In the genomic region with DNA sequence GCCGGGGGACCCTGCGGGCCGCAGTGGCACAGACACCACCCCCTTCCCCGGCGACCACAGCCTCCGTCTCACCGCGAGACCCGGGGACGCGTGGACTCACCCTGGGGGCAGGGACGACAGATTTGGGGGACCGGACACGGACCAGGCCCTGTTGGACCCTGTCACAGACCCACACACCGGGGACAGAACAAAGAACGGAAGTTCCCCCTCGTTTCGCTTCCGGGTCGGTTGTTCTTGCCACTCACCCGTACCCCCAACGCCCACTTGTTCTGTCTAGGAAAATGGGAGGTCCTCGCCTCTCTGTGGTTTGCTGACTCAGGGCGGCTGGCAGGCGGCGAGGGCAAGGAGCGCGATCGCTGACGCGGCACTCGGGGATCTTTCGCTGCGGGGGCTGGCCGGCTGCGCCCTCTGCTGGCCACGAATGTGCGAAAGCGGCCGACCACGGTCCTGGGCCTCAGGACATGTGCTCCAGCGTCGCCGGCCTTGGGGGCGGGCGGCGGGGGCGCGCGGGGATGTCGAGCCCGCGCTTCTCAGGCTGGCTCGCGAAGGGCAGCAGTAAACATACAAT, we compare ENCODE assay signal across 1 cellular context.
TF ChIP-seq lines count a peak whose summit lies in the region.

A gene (minus strand): TSS at position 189 of the 568 bp plus-strand sequence. CDS start 4,366 bp downstream, outside the sequence.

TF ChIP-seq in HepG2, 621 proteins besides CTCF, POLR2A, EP300 and RAD21 (continued from another document and continues in another):
- TF ChIP-seq SNRNP70 (IDR thresholded peaks at IDR 0.05; ENCODE audit: low read depth, low read length) (no peak), POLR2AphosphoS5 (IDR thresholded peaks at IDR 0.05; ENCODE audit: low read depth, low read length) (peak; percentile 89), SALL2 (CRISPR knock-in tag; IDR thresholded peaks at IDR 0.05) (peak; percentile 76), ZBTB38 (CRISPR knock-in tag; IDR thresholded peaks at IDR 0.05) (peak; percentile 94), NONO (IDR thresholded peaks at IDR 0.05) (no peak), NONO (CRISPR knock-in tag; conservative IDR thresholded peaks at IDR 0.05) (peak; percentile 99), POLR2G (IDR thresholded peaks at IDR 0.05; ENCODE audit: low read depth, low read length) (peak; percentile 78; the same call in 1 of the 2 replicates), ZNF792 (CRISPR knock-in tag; IDR thresholded peaks at IDR 0.05) (peak; percentile 94), ZNF652 (CRISPR knock-in tag; IDR thresholded peaks at IDR 0.05; ENCODE audit: borderline replicate concordance, low read depth) (peak; percentile 46; the same call in 1 of the 2 replicates), JUN (CRISPR knock-in tag; IDR thresholded peaks at IDR 0.05) (peak; percentile 67; the same call in 1 of the 2 replicates), ZBTB8A (CRISPR knock-in tag; IDR thresholded peaks at IDR 0.05; ENCODE audit: borderline replicate concordance, low read depth) (peak; percentile 87; the same call in 1 of the 2 replicates), PHF20 (CRISPR knock-in tag; IDR thresholded peaks at IDR 0.05) (peak; percentile 91), ZNF343 (CRISPR knock-in tag; IDR thresholded peaks at IDR 0.05) (no peak), GATA4 (IDR thresholded peaks at IDR 0.05; ENCODE audit: borderline replicate concordance, low read depth) (0 out of 2 replicates have a peak, but pooled peaks have one; percentile 23), ATF1 (CRISPR knock-in tag; IDR thresholded peaks at IDR 0.05) (0 out of 2 replicates have a peak, but pooled peaks have one; percentile 49), ATAD3A (CRISPR knock-in tag; IDR thresholded peaks at IDR 0.05) (no peak), TBL1XR1 (IDR thresholded peaks at IDR 0.05; ENCODE audit: borderline replicate concordance, low read length, partially characterized antibody) (peak; percentile 90), FOXA3 (CRISPR knock-in tag; IDR thresholded peaks at IDR 0.05) (peak; percentile 80), JUND (CRISPR knock-in tag; IDR thresholded peaks at IDR 0.05) (no peak), GABPB1 (CRISPR knock-in tag; IDR thresholded peaks at IDR 0.05) (peak; percentile 99), GATAD1 (CRISPR knock-in tag; IDR thresholded peaks at IDR 0.05) (peak; percentile 96), ZNF713 (CRISPR knock-in tag; IDR thresholded peaks at IDR 0.05) (no peak), CENPT (CRISPR knock-in tag; IDR thresholded peaks at IDR 0.05; ENCODE audit: low read depth) (0 out of 2 replicates have a peak, but pooled peaks have one; percentile 58), ZNF75D (CRISPR knock-in tag; IDR thresholded peaks at IDR 0.05; ENCODE audit: borderline replicate concordance) (0 out of 2 replicates have a peak, but pooled peaks have one; percentile 39), CCAR2 (optimal IDR thresholded peaks at IDR 0.05; ENCODE audit: low read depth, low read length) (no peak), ZNF446 (CRISPR knock-in tag; IDR thresholded peaks at IDR 0.05) (no peak; the same call in 1 of the 2 replicates)
- TF ChIP-seq, protein P1, sequence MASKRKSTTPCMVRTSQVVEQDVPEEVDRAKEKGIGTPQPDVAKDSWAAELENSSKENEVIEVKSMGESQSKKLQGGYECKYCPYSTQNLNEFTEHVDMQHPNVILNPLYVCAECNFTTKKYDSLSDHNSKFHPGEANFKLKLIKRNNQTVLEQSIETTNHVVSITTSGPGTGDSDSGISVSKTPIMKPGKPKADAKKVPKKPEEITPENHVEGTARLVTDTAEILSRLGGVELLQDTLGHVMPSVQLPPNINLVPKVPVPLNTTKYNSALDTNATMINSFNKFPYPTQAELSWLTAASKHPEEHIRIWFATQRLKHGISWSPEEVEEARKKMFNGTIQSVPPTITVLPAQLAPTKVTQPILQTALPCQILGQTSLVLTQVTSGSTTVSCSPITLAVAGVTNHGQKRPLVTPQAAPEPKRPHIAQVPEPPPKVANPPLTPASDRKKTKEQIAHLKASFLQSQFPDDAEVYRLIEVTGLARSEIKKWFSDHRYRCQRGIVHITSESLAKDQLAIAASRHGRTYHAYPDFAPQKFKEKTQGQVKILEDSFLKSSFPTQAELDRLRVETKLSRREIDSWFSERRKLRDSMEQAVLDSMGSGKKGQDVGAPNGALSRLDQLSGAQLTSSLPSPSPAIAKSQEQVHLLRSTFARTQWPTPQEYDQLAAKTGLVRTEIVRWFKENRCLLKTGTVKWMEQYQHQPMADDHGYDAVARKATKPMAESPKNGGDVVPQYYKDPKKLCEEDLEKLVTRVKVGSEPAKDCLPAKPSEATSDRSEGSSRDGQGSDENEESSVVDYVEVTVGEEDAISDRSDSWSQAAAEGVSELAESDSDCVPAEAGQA (IDR thresholded peaks at IDR 0.05; ENCODE audit: low read depth), result 0 out of 2 replicates have a peak, but pooled peaks have one; percentile 55
- TF ChIP-seq, protein P1 (CRISPR knock-in tag; IDR thresholded peaks at IDR 0.05; ENCODE audit: borderline replicate concordance), result no peak; the same call in 1 of the 2 replicates
- TF ChIP-seq, protein P2, sequence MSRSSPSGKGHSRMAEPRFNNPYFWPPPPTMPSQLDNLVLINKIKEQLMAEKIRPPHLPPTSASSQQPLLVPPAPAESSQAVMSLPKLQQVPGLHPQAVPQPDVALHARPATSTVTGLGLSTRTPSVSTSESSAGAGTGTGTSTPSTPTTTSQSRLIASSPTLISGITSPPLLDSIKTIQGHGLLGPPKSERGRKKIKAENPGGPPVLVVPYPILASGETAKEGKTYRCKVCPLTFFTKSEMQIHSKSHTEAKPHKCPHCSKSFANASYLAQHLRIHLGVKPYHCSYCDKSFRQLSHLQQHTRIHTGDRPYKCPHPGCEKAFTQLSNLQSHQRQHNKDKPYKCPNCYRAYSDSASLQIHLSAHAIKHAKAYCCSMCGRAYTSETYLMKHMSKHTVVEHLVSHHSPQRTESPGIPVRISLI (CRISPR knock-in tag; IDR thresholded peaks at IDR 0.05; ENCODE audit: borderline replicate concordance), result peak; percentile 52; the same call in 1 of the 2 replicates
- TF ChIP-seq, protein P3, sequence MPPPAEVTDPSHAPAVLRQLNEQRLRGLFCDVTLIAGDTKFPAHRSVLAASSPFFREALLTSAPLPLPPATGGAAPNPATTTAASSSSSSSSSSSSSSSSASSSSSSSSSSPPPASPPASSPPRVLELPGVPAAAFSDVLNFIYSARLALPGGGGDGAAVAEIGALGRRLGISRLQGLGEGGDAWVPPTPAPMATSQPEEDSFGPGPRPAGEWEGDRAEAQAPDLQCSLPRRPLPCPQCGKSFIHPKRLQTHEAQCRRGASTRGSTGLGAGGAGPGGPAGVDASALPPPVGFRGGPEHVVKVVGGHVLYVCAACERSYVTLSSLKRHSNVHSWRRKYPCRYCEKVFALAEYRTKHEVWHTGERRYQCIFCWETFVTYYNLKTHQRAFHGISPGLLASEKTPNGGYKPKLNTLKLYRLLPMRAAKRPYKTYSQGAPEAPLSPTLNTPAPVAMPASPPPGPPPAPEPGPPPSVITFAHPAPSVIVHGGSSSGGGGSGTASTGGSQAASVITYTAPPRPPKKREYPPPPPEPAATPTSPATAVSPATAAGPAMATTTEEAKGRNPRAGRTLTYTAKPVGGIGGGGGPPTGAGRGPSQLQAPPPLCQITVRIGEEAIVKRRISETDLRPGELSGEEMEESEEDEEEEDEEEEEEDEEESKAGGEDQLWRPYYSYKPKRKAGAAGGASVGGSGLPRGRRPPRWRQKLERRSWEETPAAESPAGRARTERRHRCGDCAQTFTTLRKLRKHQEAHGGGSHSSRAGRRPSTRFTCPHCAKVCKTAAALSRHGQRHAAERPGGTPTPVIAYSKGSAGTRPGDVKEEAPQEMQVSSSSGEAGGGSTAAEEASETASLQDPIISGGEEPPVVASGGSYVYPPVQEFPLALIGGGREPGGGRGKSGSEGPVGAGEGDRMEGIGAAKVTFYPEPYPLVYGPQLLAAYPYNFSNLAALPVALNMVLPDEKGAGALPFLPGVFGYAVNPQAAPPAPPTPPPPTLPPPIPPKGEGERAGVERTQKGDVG (CRISPR knock-in tag; IDR thresholded peaks at IDR 0.05; ENCODE audit: borderline replicate concordance), result peak; percentile 75; the same call in 1 of the 2 replicates
- TF ChIP-seq, protein P4, sequence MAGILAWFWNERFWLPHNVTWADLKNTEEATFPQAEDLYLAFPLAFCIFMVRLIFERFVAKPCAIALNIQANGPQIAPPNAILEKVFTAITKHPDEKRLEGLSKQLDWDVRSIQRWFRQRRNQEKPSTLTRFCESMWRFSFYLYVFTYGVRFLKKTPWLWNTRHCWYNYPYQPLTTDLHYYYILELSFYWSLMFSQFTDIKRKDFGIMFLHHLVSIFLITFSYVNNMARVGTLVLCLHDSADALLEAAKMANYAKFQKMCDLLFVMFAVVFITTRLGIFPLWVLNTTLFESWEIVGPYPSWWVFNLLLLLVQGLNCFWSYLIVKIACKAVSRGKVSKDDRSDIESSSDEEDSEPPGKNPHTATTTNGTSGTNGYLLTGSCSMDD (CRISPR knock-in tag; IDR thresholded peaks at IDR 0.05), result no peak; the same call in 1 of the 2 replicates
- TF ChIP-seq, protein P5, sequence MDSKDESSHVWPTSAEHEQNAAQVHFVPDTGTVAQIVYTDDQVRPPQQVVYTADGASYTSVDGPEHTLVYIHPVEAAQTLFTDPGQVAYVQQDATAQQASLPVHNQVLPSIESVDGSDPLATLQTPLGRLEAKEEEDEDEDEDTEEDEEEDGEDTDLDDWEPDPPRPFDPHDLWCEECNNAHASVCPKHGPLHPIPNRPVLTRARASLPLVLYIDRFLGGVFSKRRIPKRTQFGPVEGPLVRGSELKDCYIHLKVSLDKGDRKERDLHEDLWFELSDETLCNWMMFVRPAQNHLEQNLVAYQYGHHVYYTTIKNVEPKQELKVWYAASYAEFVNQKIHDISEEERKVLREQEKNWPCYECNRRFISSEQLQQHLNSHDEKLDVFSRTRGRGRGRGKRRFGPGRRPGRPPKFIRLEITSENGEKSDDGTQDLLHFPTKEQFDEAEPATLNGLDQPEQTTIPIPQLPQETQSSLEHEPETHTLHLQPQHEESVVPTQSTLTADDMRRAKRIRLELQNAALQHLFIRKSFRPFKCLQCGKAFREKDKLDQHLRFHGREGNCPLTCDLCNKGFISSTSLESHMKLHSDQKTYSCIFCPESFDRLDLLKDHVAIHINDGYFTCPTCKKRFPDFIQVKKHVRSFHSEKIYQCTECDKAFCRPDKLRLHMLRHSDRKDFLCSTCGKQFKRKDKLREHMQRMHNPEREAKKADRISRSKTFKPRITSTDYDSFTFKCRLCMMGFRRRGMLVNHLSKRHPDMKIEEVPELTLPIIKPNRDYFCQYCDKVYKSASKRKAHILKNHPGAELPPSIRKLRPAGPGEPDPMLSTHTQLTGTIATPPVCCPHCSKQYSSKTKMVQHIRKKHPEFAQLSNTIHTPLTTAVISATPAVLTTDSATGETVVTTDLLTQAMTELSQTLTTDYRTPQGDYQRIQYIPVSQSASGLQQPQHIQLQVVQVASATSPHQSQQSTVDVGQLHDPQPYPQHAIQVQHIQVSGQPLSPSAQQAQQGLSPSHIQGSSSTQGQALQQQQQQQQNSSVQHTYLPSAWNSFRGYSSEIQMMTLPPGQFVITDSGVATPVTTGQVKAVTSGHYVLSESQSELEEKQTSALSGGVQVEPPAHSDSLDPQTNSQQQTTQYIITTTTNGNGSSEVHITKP (CRISPR knock-in tag; IDR thresholded peaks at IDR 0.05; ENCODE audit: low read depth), result peak; percentile 85
- TF ChIP-seq, protein P6, sequence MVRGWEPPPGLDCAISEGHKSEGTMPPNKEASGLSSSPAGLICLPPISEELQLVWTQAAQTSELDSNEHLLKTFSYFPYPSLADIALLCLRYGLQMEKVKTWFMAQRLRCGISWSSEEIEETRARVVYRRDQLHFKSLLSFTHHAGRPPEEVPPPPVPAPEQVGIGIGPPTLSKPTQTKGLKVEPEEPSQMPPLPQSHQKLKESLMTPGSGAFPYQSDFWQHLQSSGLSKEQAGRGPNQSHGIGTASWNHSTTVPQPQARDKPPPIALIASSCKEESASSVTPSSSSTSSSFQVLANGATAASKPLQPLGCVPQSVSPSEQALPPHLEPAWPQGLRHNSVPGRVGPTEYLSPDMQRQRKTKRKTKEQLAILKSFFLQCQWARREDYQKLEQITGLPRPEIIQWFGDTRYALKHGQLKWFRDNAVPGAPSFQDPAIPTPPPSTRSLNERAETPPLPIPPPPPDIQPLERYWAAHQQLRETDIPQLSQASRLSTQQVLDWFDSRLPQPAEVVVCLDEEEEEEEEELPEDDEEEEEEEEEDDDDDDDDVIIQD (CRISPR knock-in tag; IDR thresholded peaks at IDR 0.05; ENCODE audit: low read depth), result no peak; the same call in none of the 2 replicates
